In the genomic region with DNA sequence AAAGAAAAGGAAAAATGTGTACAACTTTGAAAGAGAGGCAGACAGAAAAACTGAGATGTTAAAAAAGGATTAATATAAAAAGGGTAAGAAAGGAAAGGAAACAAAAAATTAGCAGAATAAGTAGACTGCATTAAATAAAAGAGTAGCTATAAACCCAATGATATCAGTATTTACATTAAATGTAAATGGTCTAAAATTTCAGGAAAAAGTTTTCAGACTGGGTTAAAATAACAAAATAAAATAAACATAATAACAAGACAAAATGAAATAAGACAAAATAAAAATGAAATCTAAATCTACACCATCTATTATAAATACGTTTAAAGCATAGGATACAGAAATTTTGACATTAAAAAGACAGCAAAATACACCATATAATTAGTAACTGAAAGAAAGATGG, we compare ENCODE assay signal across 28 cellular contexts.
DNase-seq lines count a peak whose midpoint lies in the region; FAIRE-seq and TF ChIP-seq lines count a peak whose summit lies in the region.
"Had no signal": no experiment of that assay in that cellular context is flagged by ENCODE, and none has a peak within 500 bp of the region (broad histone marks: within the 10 kb centered on the region; RNA-seq: fewer than 3 reads in every experiment).

No MANE protein-coding gene starts in this region.

- H3K27ac Mint-ChIP-seq in astrocyte (ENCODE audit: unreplicated experiment), result no peak overlapping the region
- H3K27ac Mint-ChIP-seq: B cell; CD4-positive, alpha-beta memory T cell; CD4-positive, CD25-positive, alpha-beta regulatory T cell; CD8-positive, alpha-beta memory T cell had no signal

- no peaks in the 10 kb centered on the region for H3K9me2 ChIP-seq in GM23248 (ENCODE audit: insufficient read depth)

- no peaks in the 10 kb centered on the region for H3K79me2 ChIP-seq in astrocyte (ENCODE audit: insufficient read depth, low read length)
- no peaks in the 10 kb centered on the region for H3K79me2 ChIP-seq in GM23248 (ENCODE audit: insufficient read depth)

- DNase-seq in astrocyte (ENCODE audit: low read depth), result no peak
- no peak for DNase-seq in kidney
- no peak for DNase-seq in KG1 (lab: John Stamatoyannopoulos, UW)
- DNase-seq in NCI-H1105 (lab: John Stamatoyannopoulos, UW), result no peak
- DNase-seq in cerebellar cortex (ENCODE audit: low spot score), result no peak
- no peak for DNase-seq in GM23248
- DNase-seq: AML-193; C1 segment of cervical spinal cord; CD4-positive, alpha-beta memory T cell; CD4-positive, CD25-positive, alpha-beta regulatory T cell; CD8-positive, alpha-beta memory T cell; COR-L47; DMS 273 treated with DMSO at 0.1 percent for 48 hours; DMS153; DMS53; DMS79; DND-41; EL; GDM1 had no signal

- WGBS in GM23248 (ENCODE audit: low coverage in 1 of 2, low lambda C conversion rate in 2 of 2, missing lambda C conversion rate in 2 of 2), 2 experiments, result 42 to 45% methylated on average over 1 of the region's 1 CpG

- TF ChIP-seq CTCF in astrocyte (IDR thresholded peaks at IDR 0.05; ENCODE audit: insufficient read depth, low read depth, low read length) (no peak), kidney (IDR thresholded peaks at IDR 0.05; ENCODE audit: borderline replicate concordance, extremely low read depth, insufficient read depth) (no peak)

- H3K27ac ChIP-seq in astrocyte (ENCODE audit: low read depth, low read length) (no peak overlapping the region), kidney (ENCODE audit: low read depth in 2 of 2, low read length in 2 of 2) (no peak overlapping the region), GM23248 (no peak overlapping the region)
- H3K27ac ChIP-seq: 22Rv1, BLaER1 had no signal

- no peaks in the 10 kb centered on the region for H4K20me1 ChIP-seq in astrocyte (ENCODE audit: insufficient read depth, low read length)
- H4K20me1 ChIP-seq in GM23248 (ENCODE audit: insufficient read depth), result no peaks in the 10 kb centered on the region
- H4K20me1 ChIP-seq: BLaER1 had no signal

- H3K9me3 Mint-ChIP-seq in astrocyte (ENCODE audit: unreplicated experiment), result no peaks in the 10 kb centered on the region

- FAIRE-seq in A204.1 (lab: Jason Lieb, UNC) (peak; percentile 57), astrocyte (lab: Jason Lieb, UNC) (peak; percentile 96), colon (lab: Jason Lieb, UNC) (peak; percentile 96), kidney (lab: Jason Lieb, UNC) (peak; percentile 95)
- FAIRE-seq: GM12878, GM12892, GM18507 had no signal

- H3K27me3 Mint-ChIP-seq in astrocyte (ENCODE audit: low read depth, unreplicated experiment), result no peaks in the 10 kb centered on the region
- H3K27me3 Mint-ChIP-seq: B cell; CD4-positive, alpha-beta memory T cell; CD4-positive, CD25-positive, alpha-beta regulatory T cell had no signal

- no peaks in the 10 kb centered on the region for H3K36me3 ChIP-seq in astrocyte (ENCODE audit: insufficient read depth, low read length)
- no peaks in the 10 kb centered on the region for H3K36me3 ChIP-seq in kidney (ENCODE audit: control insufficient read depth in 1 of 2, insufficient read depth in 2 of 2, low read length in 2 of 2)
- H3K36me3 ChIP-seq in GM23248 (ENCODE audit: low read depth), result no peaks in the 10 kb centered on the region
- H3K36me3 ChIP-seq: BLaER1 had no signal

- in situ Hi-C loops in GM23248 (cut with MboI), result no loop called here

- H3K9ac ChIP-seq in astrocyte (ENCODE audit: low read length) (no peak overlapping the region), kidney (ENCODE audit: low read length in 2 of 2) (no peak overlapping the region), GM23248 (no peak overlapping the region)
- H3K9ac ChIP-seq: BLaER1 had no signal

- no peak overlapping the region for H3K4me3 Mint-ChIP-seq in astrocyte (ENCODE audit: unreplicated experiment)
- H3K4me3 Mint-ChIP-seq: B cell; CD14-positive monocyte; CD4-positive, alpha-beta memory T cell; CD4-positive, CD25-positive, alpha-beta regulatory T cell; CD8-positive, alpha-beta memory T cell had no signal

- H3K4me3 ChIP-seq in astrocyte (ENCODE audit: insufficient read depth, low read depth, low read length) (no peak overlapping the region), kidney (ENCODE audit: low read length in 2 of 2) (no peak overlapping the region), GM23248 (no peak overlapping the region)
- H3K4me3 ChIP-seq: BLaER1, GM12878 had no signal

- no peaks in the 10 kb centered on the region for H3K4me1 ChIP-seq in astrocyte (ENCODE audit: insufficient read depth, low read length)
- no peaks in the 10 kb centered on the region for H3K4me1 ChIP-seq in kidney (ENCODE audit: control insufficient read depth in 1 of 2, insufficient read depth in 1 of 2, low read depth in 1 of 2, low read length in 2 of 2)
- no peaks in the 10 kb centered on the region for H3K4me1 ChIP-seq in GM23248 (ENCODE audit: insufficient read depth)
- H3K4me1 ChIP-seq: BLaER1 had no signal

- intact Hi-C loops in kidney (cut with DNase I), result no loop called here

- H3K4me1 Mint-ChIP-seq in astrocyte (ENCODE audit: low read depth, unreplicated experiment), result no peaks in the 10 kb centered on the region
- H3K4me1 Mint-ChIP-seq: B cell; CD14-positive monocyte; CD4-positive, alpha-beta memory T cell; CD4-positive, CD25-positive, alpha-beta regulatory T cell; CD8-positive, alpha-beta memory T cell had no signal

- no peaks in the 10 kb centered on the region for H3K36me3 Mint-ChIP-seq in astrocyte (ENCODE audit: low read depth, unreplicated experiment)
- H3K36me3 Mint-ChIP-seq: CD14-positive monocyte; CD4-positive, alpha-beta memory T cell; CD4-positive, CD25-positive, alpha-beta regulatory T cell; CD8-positive, alpha-beta memory T cell had no signal

- H3F3A ChIP-seq in GM23248 (ENCODE audit: insufficient read depth), result no peaks in the 10 kb centered on the region

- no peak overlapping the region for H2AFZ ChIP-seq in astrocyte (ENCODE audit: low read depth, low read length)
- no peak overlapping the region for H2AFZ ChIP-seq in GM23248

- no peaks in the 10 kb centered on the region for H3K9me3 ChIP-seq in astrocyte (ENCODE audit: insufficient read depth, low read depth, low read length)
- no peaks in the 10 kb centered on the region for H3K9me3 ChIP-seq in kidney (ENCODE audit: control insufficient read depth in 1 of 2, low read length in 2 of 2)
- no peaks in the 10 kb centered on the region for H3K9me3 ChIP-seq in GM23248 (ENCODE audit: low read depth)

- H3K27me3 ChIP-seq in astrocyte (ENCODE audit: insufficient read depth, low read length) (no peaks in the 10 kb centered on the region), GM23248 (replicated peaks; ENCODE audit: insufficient read depth) (no peaks in the 10 kb centered on the region)

- no peak overlapping the region for H3K4me2 ChIP-seq in astrocyte (ENCODE audit: low read length)
- no peak overlapping the region for H3K4me2 ChIP-seq in GM23248 (ENCODE audit: unreplicated experiment)
- H3K4me2 ChIP-seq: BLaER1 had no signal
